ENCODE assay signal across 16 cellular contexts in the genomic region with DNA sequence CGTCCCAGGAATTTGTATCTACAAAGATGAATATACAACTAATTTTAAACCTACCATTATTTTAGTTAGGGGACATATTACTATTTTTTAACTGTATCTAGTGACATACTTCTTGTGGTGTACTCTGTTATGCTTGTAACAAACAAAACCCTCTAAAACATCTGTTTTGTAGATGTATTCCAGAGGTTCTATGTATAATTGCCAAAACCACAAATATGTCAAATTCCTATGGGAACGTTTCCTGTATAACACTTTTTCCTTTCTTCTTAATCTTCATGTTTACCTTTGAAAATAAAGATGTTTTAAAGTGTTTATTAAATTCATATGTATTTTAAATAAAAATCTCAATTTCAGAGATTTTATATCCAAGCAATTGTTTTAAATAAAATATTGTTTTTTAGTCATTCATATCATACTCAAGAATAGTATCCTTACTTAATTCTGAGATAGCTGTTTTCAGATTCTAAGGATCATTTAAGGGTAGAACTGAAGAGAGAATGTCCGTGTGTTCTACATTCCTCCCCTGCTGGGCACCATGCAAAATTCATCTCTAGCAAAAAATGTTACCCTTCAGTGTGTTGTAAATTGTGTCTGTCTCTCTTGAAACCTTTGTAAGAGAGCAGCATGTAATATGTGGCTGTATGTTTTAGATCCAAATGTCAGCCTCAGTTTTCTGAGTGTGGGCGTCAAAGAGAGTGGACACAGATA.
DNase-seq lines count a peak whose midpoint lies in the region; FAIRE-seq and TF ChIP-seq lines count a peak whose summit lies in the region.
"Had no signal": no experiment of that assay in that cellular context is flagged by ENCODE, and none has a peak within 500 bp of the region (broad histone marks: within the 10 kb centered on the region; RNA-seq: fewer than 3 reads in every experiment).

No MANE protein-coding gene starts in this region.

- peaks cover 6% of the 10 kb centered on the region for H3K4me1 Mint-ChIP-seq in chondrocyte (ENCODE audit: low read depth)
- H3K4me1 Mint-ChIP-seq in CD14-positive monocyte = no peaks in the 10 kb centered on the region
- H3K4me1 Mint-ChIP-seq: CD4-positive, CD25-positive, alpha-beta regulatory T cell had no signal

- H3K4me3 ChIP-seq in smooth muscle cell (no peak overlapping the region), mammary epithelial cell (replicated peaks in 1 of 3; ENCODE audit: insufficient read depth in 1 of 3, low read depth in 2 of 3, low read length in 3 of 3) (no peak overlapping the region)

- no peaks in the 10 kb centered on the region for H3K27me3 ChIP-seq in smooth muscle cell (ENCODE audit: low read depth)
- H3K27me3 ChIP-seq in mammary epithelial cell (ENCODE audit: insufficient read depth, low read length) = no peaks in the 10 kb centered on the region

- no peaks in the 10 kb centered on the region for H3K27me3 Mint-ChIP-seq in chondrocyte (ENCODE audit: low read depth)
- H3K27me3 Mint-ChIP-seq in CD14-positive monocyte (ENCODE audit: low read depth in 3 of 3) = peaks cover 0 to 2% (median 2%) of the 10 kb centered on the region in 3 donors
- H3K27me3 Mint-ChIP-seq: CD4-positive, CD25-positive, alpha-beta regulatory T cell had no signal

- intact Hi-C loops in mammary epithelial cell (cut with micrococcal nuclease) = loop anchor here (1.0 kb wide), 1 partner anchor 12 kb away; no protein-coding TSS in a partner anchor
- intact Hi-C loops in CD14-positive monocyte (cut with micrococcal nuclease) = no loop called here

- no peaks in the 10 kb centered on the region for H3K36me3 Mint-ChIP-seq in chondrocyte (ENCODE audit: low read depth)
- no peaks in the 10 kb centered on the region for H3K36me3 Mint-ChIP-seq in CD14-positive monocyte
- H3K36me3 Mint-ChIP-seq: CD4-positive, CD25-positive, alpha-beta regulatory T cell had no signal

- peak; percentile 57 for FAIRE-seq in A204.1 (lab: Jason Lieb, UNC)
- peak; percentile 67 for FAIRE-seq in frontal cortex (lab: Jason Lieb, UNC)
- FAIRE-seq: G401.6, GM12892 had no signal

- H3K27ac Mint-ChIP-seq in chondrocyte (ENCODE audit: unreplicated experiment) = no peak overlapping the region
- no peak overlapping the region for H3K27ac Mint-ChIP-seq in CD14-positive monocyte
- H3K27ac Mint-ChIP-seq: CD4-positive, CD25-positive, alpha-beta regulatory T cell had no signal

- 66% methylated on average over 4 of the region's 4 CpGs for WGBS in smooth muscle cell (ENCODE audit: low lambda C conversion rate)
- 50% methylated on average over 4 of the region's 4 CpGs for WGBS in mammary epithelial cell (ENCODE audit: low coverage, missing lambda C conversion rate)

- H3K9me3 Mint-ChIP-seq in chondrocyte (ENCODE audit: low read depth) (no peaks in the 10 kb centered on the region), CD14-positive monocyte (peaks cover 0 to 5% (median 3%) of the 10 kb centered on the region in 7 donors)

- DNase-seq in LHCN-M2 (ENCODE audit: low read depth) (peak; percentile 20), chondrocyte (ENCODE audit: low spot score) (no peak), frontal cortex (ENCODE audit: low spot score in 2 of 2) (no peak), UCSD-AML1 (lab: John Stamatoyannopoulos, UW; ENCODE audit: unreplicated experiment) (no peak), smooth muscle cell (lab: John Stamatoyannopoulos, UW; ENCODE audit: unreplicated experiment) (no peak), mammary epithelial cell (no peak), CD14-positive monocyte (ENCODE audit: low spot score) (no peak)
- DNase-seq: 8988T; CD4-positive, CD25-positive, alpha-beta regulatory T cell; MM.1S; NCI-H187 treated with DMSO at 0.1 percent for 48 hours; NCI-H524; SHP77 treated with DMSO at 0.1 percent for 48 hours had no signal

- dilution Hi-C loops in mammary epithelial cell (cut with HindIII; ENCODE audit: low sequenced_read_pairs) = no loop called here

- H3K4me2 ChIP-seq in smooth muscle cell (no peak overlapping the region), mammary epithelial cell (ENCODE audit: insufficient read depth, low read depth, low read length) (no peak overlapping the region)

- H3K9me3 ChIP-seq in smooth muscle cell (replicated peaks; ENCODE audit: low read depth) (no peaks in the 10 kb centered on the region), mammary epithelial cell (replicated peaks; ENCODE audit: insufficient read depth, low read length) (no peaks in the 10 kb centered on the region)

- in situ Hi-C loops in mammary epithelial cell (cut with MboI; ENCODE audit: low sequenced_read_pairs in 2 of 2) = no loop called here

- no peak overlapping the region for H3K27ac ChIP-seq in smooth muscle cell (ENCODE audit: low read depth)
- H3K27ac ChIP-seq in mammary epithelial cell (ENCODE audit: insufficient read depth, low read depth, low read length) = no peak overlapping the region

- BruUV-seq in mammary epithelial cell (replicated peaks; lab: Mats Ljungman, UMichigan) = no TSS peak

- H3K4me3 Mint-ChIP-seq in chondrocyte (ENCODE audit: unreplicated experiment) = no peak overlapping the region
- H3K4me3 Mint-ChIP-seq in CD14-positive monocyte = no peak overlapping the region
- H3K4me3 Mint-ChIP-seq: CD4-positive, CD25-positive, alpha-beta regulatory T cell had no signal

- H3K4me1 ChIP-seq in smooth muscle cell (ENCODE audit: low read depth) (no peaks in the 10 kb centered on the region), mammary epithelial cell (ENCODE audit: insufficient read depth, low read length) (no peaks in the 10 kb centered on the region)

- TF ChIP-seq CTCF in chondrocyte (IDR thresholded peaks at IDR 0.05) = peak; percentile 57
- TF ChIP-seq CTCF in smooth muscle cell (IDR thresholded peaks at IDR 0.05; ENCODE audit: borderline replicate concordance, insufficient read depth, poor library complexity, severe bottlenecking) = no peak
- TF ChIP-seq CTCF in mammary epithelial cell (conservative IDR thresholded peaks at IDR 0.05 in 1 of 2, IDR thresholded peaks at IDR 0.05 in 1 of 2; ENCODE audit: extremely low read depth in 1 of 2, insufficient read depth in 1 of 2, low read depth in 1 of 2, low read length in 2 of 2) = no peak
- TF ChIP-seq CTCF in CD14-positive monocyte (IDR thresholded peaks at IDR 0.05) = no peak

- H4K20me1 ChIP-seq in smooth muscle cell (ENCODE audit: low read depth) (no peaks in the 10 kb centered on the region), mammary epithelial cell (ENCODE audit: insufficient read depth, low read length) (no peaks in the 10 kb centered on the region)

- H3K36me3 ChIP-seq in smooth muscle cell (ENCODE audit: low read depth) (no peaks in the 10 kb centered on the region), mammary epithelial cell (ENCODE audit: insufficient read depth, low read length) (no peaks in the 10 kb centered on the region)

- H3K9ac ChIP-seq in smooth muscle cell (ENCODE audit: low read depth) = no peak overlapping the region
- no peak overlapping the region for H3K9ac ChIP-seq in mammary epithelial cell (ENCODE audit: insufficient read depth, low read length)

- H2AFZ ChIP-seq in smooth muscle cell (ENCODE audit: low read depth) (no peak overlapping the region), mammary epithelial cell (ENCODE audit: low read depth, low read length) (no peak overlapping the region)

- CTCF ChIA-PET in mammary epithelial cell (lab: Charles Lee; ENCODE audit: low non-redundant PET) = no interaction called here

- H3K79me2 ChIP-seq in smooth muscle cell (ENCODE audit: low read depth) = no peaks in the 10 kb centered on the region
- no peaks in the 10 kb centered on the region for H3K79me2 ChIP-seq in mammary epithelial cell (ENCODE audit: insufficient read depth, low read length)

- no peaks in the 10 kb centered on the region for H3F3A ChIP-seq in smooth muscle cell (ENCODE audit: low read depth)
